21 cellular contexts compared by ENCODE assay signal in the genomic region with DNA sequence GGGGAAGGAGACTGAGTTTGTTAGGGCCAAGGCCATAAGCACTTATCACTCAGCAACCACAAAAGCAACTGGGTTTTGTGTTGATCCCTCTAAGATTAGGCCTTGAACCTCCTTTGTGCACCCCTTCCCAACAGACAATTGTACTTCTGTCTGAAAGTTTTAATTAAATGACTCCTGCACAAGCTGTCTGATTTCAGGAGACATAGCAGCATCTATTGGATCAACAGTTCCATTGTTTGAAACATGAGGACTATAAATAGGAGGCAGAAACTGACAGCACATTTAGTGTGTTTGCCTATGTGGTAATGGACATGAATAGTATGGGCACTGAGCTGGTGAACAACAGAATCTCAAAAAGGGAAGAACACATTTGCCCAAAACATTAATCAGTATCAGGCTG.
"Had no signal": no experiment of that assay in that cellular context is flagged by ENCODE, and none has a peak within 500 bp of the region (broad histone marks: within the 10 kb centered on the region; RNA-seq: fewer than 3 reads in every experiment).

No MANE protein-coding gene starts in this region.

- FAIRE-seq: kidney, TTC549 had no signal

- H3K36me3 ChIP-seq: adrenal gland, ascending aorta, brain microvascular endothelial cell, lower lobe of right lung, neutrophil, ovary, prostate gland, upper lobe of left lung had no signal

- H3K9me3 ChIP-seq: adrenal gland, ascending aorta, lower lobe of right lung, neutrophil, ovary, prostate gland, upper lobe of left lung had no signal

- DNase-seq: activated CD4-positive, alpha-beta T cell treated with anti-CD3 and anti-CD28 coated beads for 1 hour; activated CD4-positive, alpha-beta T cell treated with anti-CD3 and anti-CD28 coated beads, Interleukin-2, amount 50 U/mL, for 4 hours; activated CD8-positive, alpha-beta memory T cell treated with anti-CD3 and anti-CD28 coated beads for 24 hours; activated CD8-positive, alpha-beta memory T cell treated with anti-CD3 and anti-CD28 coated beads, Interleukin-2, amount 50 U/mL, for 4 hours; activated T-cell treated with anti-CD3 and anti-CD28 coated beads, Interleukin-2, amount 50 U/mL, for 24 hours; adrenal gland; brain microvascular endothelial cell; central memory CD4-positive, alpha-beta T cell; dermis blood vessel endothelial cell; effector CD8-positive, alpha-beta T cell; kidney; lower lobe of right lung; ovary; stimulated activated CD4-positive, alpha-beta T cell treated with anti-CD3 and anti-CD28 coated beads, Interleukin-4, amount 100 ng/mL, for 24 hours; stimulated activated naive CD4-positive, alpha-beta T cell treated with Interleukin-2 at 50 U/mL for 16 hours; upper lobe of left lung had no signal

- H3K4me3 ChIP-seq: adrenal gland, ascending aorta, lower lobe of right lung, ovary, prostate gland, upper lobe of left lung had no signal

- H3K27me3 ChIP-seq: adrenal gland, ascending aorta, brain microvascular endothelial cell, ovary, upper lobe of left lung had no signal

- H3K27ac ChIP-seq: adrenal gland, ascending aorta, brain microvascular endothelial cell, foreskin keratinocyte, lower lobe of right lung, neutrophil, ovary, prostate gland, upper lobe of left lung had no signal

- H3K4me1 ChIP-seq: adrenal gland, foreskin keratinocyte, lower lobe of right lung, prostate gland, upper lobe of left lung had no signal
